ENCODE assay signal across 25 cellular contexts in genomic region chr2:79981316-79981715, GRCh38.
"Had no signal": no experiment of that assay in that cellular context is flagged by ENCODE, and none has a peak within 500 bp of the region (broad histone marks: within the 10 kb centered on the region; RNA-seq: fewer than 3 reads in every experiment).

No MANE protein-coding gene starts in this region.

- H3K36me3 Mint-ChIP-seq: activated CD4-positive, alpha-beta memory T cell treated with anti-CD3 and anti-CD28 coated beads for 36 hours; activated naive CD4-positive, alpha-beta T cell treated with anti-CD3 and anti-CD28 coated beads, Interleukin-2, amount 10 ng/mL, durations not matched to agents 7 days and 5 days; activated naive CD8-positive, alpha-beta T cell treated with anti-CD3 and anti-CD28 coated beads for 36 hours had no signal

- H3K4me3 Mint-ChIP-seq: activated CD4-positive, alpha-beta memory T cell treated with anti-CD3 and anti-CD28 coated beads for 36 hours; activated CD4-positive, alpha-beta T cell treated with anti-CD3 and anti-CD28 coated beads, Interleukin-2, amount 10 ng/mL, durations not matched to agents 7 days and 5 days; activated naive CD4-positive, alpha-beta T cell treated with anti-CD3 and anti-CD28 coated beads, Interleukin-2, amount 10 ng/mL, durations not matched to agents 7 days and 5 days; activated naive CD8-positive, alpha-beta T cell treated with anti-CD3 and anti-CD28 coated beads for 36 hours; activated T-cell treated with anti-CD3 and anti-CD28 coated beads, Interleukin-2, amount 50 U/mL, for 72 hours had no signal

- H3K4me1 Mint-ChIP-seq: activated CD4-positive, alpha-beta T cell treated with anti-CD3 and anti-CD28 coated beads, Interleukin-2, amount 10 ng/mL, durations not matched to agents 7 days and 5 days; activated naive CD4-positive, alpha-beta T cell treated with anti-CD3 and anti-CD28 coated beads, Interleukin-2, amount 10 ng/mL, durations not matched to agents 7 days and 5 days; activated naive CD8-positive, alpha-beta T cell treated with anti-CD3 and anti-CD28 coated beads for 36 hours had no signal

- H3K9me3 ChIP-seq: SJCRH30, SK-N-SH had no signal

- DNase-seq: activated CD4-positive, alpha-beta memory T cell treated with anti-CD3 and anti-CD28 coated beads for 36 hours; activated CD4-positive, alpha-beta T cell treated with anti-CD3 and anti-CD28 coated beads, Interleukin-2, amount 10 ng/mL, durations not matched to agents 7 days and 5 days; activated CD4-positive, CD25-positive, alpha-beta regulatory T cell; activated CD8-positive, alpha-beta memory T cell treated with anti-CD3 and anti-CD28 coated beads for 24 hours; activated gamma-delta T cell treated with Interleukin-2 at 50 U/mL for 16 hours; activated naive CD4-positive, alpha-beta T cell treated with anti-CD3 and anti-CD28 coated beads, Interleukin-2, amount 10 ng/mL, durations not matched to agents 7 days and 5 days; activated naive CD8-positive, alpha-beta T cell treated with anti-CD3 and anti-CD28 coated beads for 36 hours; activated T-cell treated with anti-CD3 and anti-CD28 coated beads, Interleukin-2, amount 50 U/mL, for 72 hours; MV-4-11; NCI-H1092 treated with DMSO at 0.1 percent for 48 hours; NCI-H1436; NCI-H187; NCI-H2081; NCI-H446; NCI-H524; NCI-H82; OCI-M1; Right ventricle myocardium superior; SJCRH30; SK-N-SH; T-helper 1 cell had no signal

- H3K4me2 ChIP-seq: KMS-11, SK-N-SH had no signal

- H3K9me3 Mint-ChIP-seq: activated CD4-positive, alpha-beta memory T cell treated with anti-CD3 and anti-CD28 coated beads for 36 hours; activated CD4-positive, alpha-beta T cell treated with anti-CD3 and anti-CD28 coated beads, Interleukin-2, amount 10 ng/mL, durations not matched to agents 7 days and 5 days; activated naive CD4-positive, alpha-beta T cell treated with anti-CD3 and anti-CD28 coated beads, Interleukin-2, amount 10 ng/mL, durations not matched to agents 7 days and 5 days; activated naive CD8-positive, alpha-beta T cell treated with anti-CD3 and anti-CD28 coated beads for 36 hours; activated T-helper 2 cell treated with anti-CD3 and anti-CD28 coated beads, Interferon-gamma antibody, Interleukin-2, Interleukin-4, amounts not matched to agents 10 μg/mL and 5 μg/mL and 100 μg/mL, durations not matched to agents 14 hours and 24 hours and 36 hours had no signal

- H3K36me3 ChIP-seq: SJCRH30 had no signal

- H3K27ac ChIP-seq: KMS-11, RWPE1, SJCRH30, VCaP had no signal

- H3K27ac Mint-ChIP-seq: activated CD4-positive, alpha-beta memory T cell treated with anti-CD3 and anti-CD28 coated beads for 36 hours; activated CD4-positive, alpha-beta T cell treated with anti-CD3 and anti-CD28 coated beads, Interleukin-2, amount 10 ng/mL, durations not matched to agents 7 days and 5 days; activated naive CD4-positive, alpha-beta T cell treated with anti-CD3 and anti-CD28 coated beads, Interleukin-2, amount 10 ng/mL, durations not matched to agents 7 days and 5 days; activated naive CD8-positive, alpha-beta T cell treated with anti-CD3 and anti-CD28 coated beads for 36 hours; activated T-cell treated with anti-CD3 and anti-CD28 coated beads, Interleukin-2, amount 50 U/mL, for 72 hours; activated T-helper 2 cell treated with anti-CD3 and anti-CD28 coated beads, Interferon-gamma antibody, Interleukin-2, Interleukin-4, amounts not matched to agents 10 μg/mL and 5 μg/mL and 100 μg/mL, durations not matched to agents 14 hours and 24 hours and 36 hours had no signal

- H3K4me3 ChIP-seq: SJCRH30 had no signal

- H3K4me1 ChIP-seq: SJCRH30 had no signal

- H3K9ac ChIP-seq: KMS-11, SK-N-SH had no signal

- H3K27me3 Mint-ChIP-seq: activated CD4-positive, alpha-beta memory T cell treated with anti-CD3 and anti-CD28 coated beads for 36 hours; activated CD4-positive, alpha-beta T cell treated with anti-CD3 and anti-CD28 coated beads, Interleukin-2, amount 10 ng/mL, durations not matched to agents 7 days and 5 days; activated naive CD4-positive, alpha-beta T cell treated with anti-CD3 and anti-CD28 coated beads, Interleukin-2, amount 10 ng/mL, durations not matched to agents 7 days and 5 days; activated naive CD8-positive, alpha-beta T cell treated with anti-CD3 and anti-CD28 coated beads for 36 hours had no signal
